In the genomic region with DNA sequence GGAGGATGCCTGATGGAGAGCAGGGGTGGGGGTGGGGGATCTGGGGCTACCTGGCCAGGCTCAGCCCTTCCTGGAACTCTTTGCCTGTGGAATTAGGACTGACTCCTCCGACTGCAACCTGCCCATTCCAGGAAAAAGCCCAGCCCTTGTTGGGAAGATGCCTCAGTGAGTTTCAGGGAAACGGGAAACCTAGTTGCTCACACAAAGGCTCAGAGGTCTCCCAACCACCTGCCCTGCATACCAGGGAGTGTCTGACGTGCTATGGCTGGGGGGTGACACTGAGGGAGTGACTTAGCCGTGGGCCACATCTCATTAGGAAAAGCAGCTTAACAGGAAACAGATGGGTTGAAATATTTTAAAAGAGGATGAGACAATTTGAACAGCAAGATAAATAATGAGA, we compare ENCODE assay signal across 14 cellular contexts. TPM values are rescaled to one million over a fixed set of nuclear protein-coding genes. Genes with fewer than 3 reads are reported as not detected.
DNase-seq lines count a peak whose midpoint lies in the region; ATAC-seq and TF ChIP-seq lines count a peak whose summit lies in the region.
"Had no signal": no experiment of that assay in that cellular context is flagged by ENCODE, and none has a peak within 500 bp of the region (broad histone marks: within the 10 kb centered on the region; RNA-seq: fewer than 3 reads in every experiment).

No MANE protein-coding gene starts in this region.

- peak overlapping the region; percentile 65 to 94 (median 80) for H3K4me2 ChIP-seq in BLaER1 treated with 17β-estradiol and CSF1 and Interleukin-3, amounts not matched to agents 10 nM and 100 nM
- H3K4me2 ChIP-seq: KMS-11 had no signal

- H3K4me3 ChIP-seq in BLaER1 treated with 17β-estradiol and CSF1 and Interleukin-3, amounts not matched to agents 10 nM and 100 nM: peak overlapping the region in 3 of 10 experiments; percentile 2 to 28 (median 15); a peak in 2 of 20 replicates
- H3K4me3 ChIP-seq in NT2/D1 (ENCODE audit: insufficient read length, low read depth) (no peak overlapping the region), esophagus muscularis mucosa (no peak overlapping the region), neutrophil (ENCODE audit: low read depth in 1 of 2, low read length in 1 of 2) (no peak overlapping the region)
- H3K4me3 ChIP-seq: GM23248 had no signal

- no peak for TF ChIP-seq POLR2A in esophagus muscularis mucosa (IDR thresholded peaks at IDR 0.05; ENCODE audit: low read depth)

- in situ Hi-C loops in ACHN (cut with HindIII; ENCODE audit: low pct_ligation_motif_present, low pct_unique_long_range_greater_than_20kb, low sequenced_read_pairs): no loop called here

- WGBS in esophagus muscularis mucosa: 55% methylated on average over 4 of the region's 4 CpGs

- intact Hi-C loops in esophagus muscularis mucosa (cut with DNase I): no loop called here

- ATAC-seq in HG03039 (IDR thresholded peaks at IDR 0.05; ENCODE audit: unreplicated experiment): no peak
- no peak for ATAC-seq in GM21390 (IDR thresholded peaks at IDR 0.05; ENCODE audit: unreplicated experiment)
- ATAC-seq in GM21526 (IDR thresholded peaks at IDR 0.05; ENCODE audit: low FRiP score, unreplicated experiment): no peak

- no peaks in the 10 kb centered on the region for H4K20me1 ChIP-seq in BLaER1 treated with 17β-estradiol and CSF1 and Interleukin-3, amounts not matched to agents 10 nM and 100 nM

- no peaks in the 10 kb centered on the region for H3K27me3 ChIP-seq in BLaER1 treated with 17β-estradiol and CSF1 and Interleukin-3, amounts not matched to agents 10 nM and 100 nM
- H3K27me3 ChIP-seq in NT2/D1 (ENCODE audit: insufficient read depth, insufficient read length): no peaks in the 10 kb centered on the region
- no peaks in the 10 kb centered on the region for H3K27me3 ChIP-seq in esophagus muscularis mucosa
- no peaks in the 10 kb centered on the region for H3K27me3 ChIP-seq in neutrophil
- H3K27me3 ChIP-seq: brain microvascular endothelial cell had no signal

- DNase-seq in NT2/D1 (ENCODE audit: low read depth, low spot score) (no peak), esophagus muscularis mucosa (ENCODE audit: extremely low spot score) (no peak), ACHN (no peak)
- DNase-seq: brain microvascular endothelial cell; GM23248; stimulated activated CD4-positive, alpha-beta T cell treated with anti-CD3 and anti-CD28 coated beads, Interleukin-2, amount 100 ng/mL, for 24 hours; T1000 had no signal

- H3K9me3 ChIP-seq in BLaER1 treated with 17β-estradiol and CSF1 and Interleukin-3, amounts not matched to agents 10 nM and 100 nM (replicated peaks in 1 of 11): no peaks in the 10 kb centered on the region
- no peaks in the 10 kb centered on the region for H3K9me3 ChIP-seq in NT2/D1 (ENCODE audit: insufficient read depth, low read length)
- no peaks in the 10 kb centered on the region for H3K9me3 ChIP-seq in esophagus muscularis mucosa
- no peaks in the 10 kb centered on the region for H3K9me3 ChIP-seq in neutrophil

- TF ChIP-seq CTCF in esophagus muscularis mucosa (IDR thresholded peaks at IDR 0.05) (no peak), neutrophil (IDR thresholded peaks at IDR 0.05) (no peak)

- peaks cover 47 to 78% (median 71%) of the 10 kb centered on the region in 10 experiments for H3K4me1 ChIP-seq in BLaER1 treated with 17β-estradiol and CSF1 and Interleukin-3, amounts not matched to agents 10 nM and 100 nM
- peaks cover 8% of the 10 kb centered on the region for H3K4me1 ChIP-seq in NT2/D1 (ENCODE audit: insufficient read depth, insufficient read length)
- peaks cover 27 to 64% (median 58%) of the 10 kb centered on the region in 4 donors for H3K4me1 ChIP-seq in esophagus muscularis mucosa
- H3K4me1 ChIP-seq in neutrophil (ENCODE audit: control insufficient read depth in 1 of 2, insufficient read depth in 1 of 2, low read depth in 1 of 2, low read length in 1 of 2): peaks cover 6 to 11% of the 10 kb centered on the region in 2 experiments

- H3K27ac ChIP-seq in BLaER1 treated with 17β-estradiol and CSF1 and Interleukin-3, amounts not matched to agents 10 nM and 100 nM: peak overlapping the region; percentile 58 to 80 (median 75); a peak in 21 of 22 replicates
- H3K27ac ChIP-seq in esophagus muscularis mucosa (replicated peaks in 1 of 4): peak overlapping the region; percentile 67 to 82 (median 75)
- peak overlapping the region; percentile 72 for H3K27ac ChIP-seq in neutrophil
- H3K27ac ChIP-seq: brain microvascular endothelial cell, GM23248, KMS-11 had no signal

- H3K9ac ChIP-seq in BLaER1 treated with 17β-estradiol and CSF1 and Interleukin-3, amounts not matched to agents 10 nM and 100 nM: peak overlapping the region; percentile 39 to 71 (median 55); a peak in 17 of 22 replicates
- H3K9ac ChIP-seq in NT2/D1 (ENCODE audit: insufficient read length, low read depth): peak overlapping the region; percentile 4
- H3K9ac ChIP-seq: GM23248, KMS-11 had no signal

- TF ChIP-seq EP300 in esophagus muscularis mucosa (IDR thresholded peaks at IDR 0.05): peak; percentile 33

- H3K36me3 ChIP-seq in BLaER1 treated with 17β-estradiol and CSF1 and Interleukin-3, amounts not matched to agents 10 nM and 100 nM: no peaks in the 10 kb centered on the region
- H3K36me3 ChIP-seq in NT2/D1 (ENCODE audit: insufficient read depth, insufficient read length, low read length) (no peaks in the 10 kb centered on the region), esophagus muscularis mucosa (no peaks in the 10 kb centered on the region), neutrophil (no peaks in the 10 kb centered on the region)
- H3K36me3 ChIP-seq: brain microvascular endothelial cell had no signal

RNA-seq across cellular contexts. Expression of a gene that starts 27.9 kb away (rescaled TPM):
- total RNA-seq in esophagus muscularis mucosa: not detected
- total RNA-seq: endothelial cell of umbilical vein, GM23248 had no signal

RNA-seq across cellular contexts. Expression of a gene that starts 38.5 kb away (rescaled TPM):
- total RNA-seq in esophagus muscularis mucosa: 10 to 100 TPM in 1 of 4 donors, 1 to 10 TPM in 3; 2.5 to 15.9 (median 7.6) TPM
- total RNA-seq: endothelial cell of umbilical vein had no signal

RNA-seq across cellular contexts. Expression of a gene that starts 43.4 kb away (rescaled TPM):
- 100 to 1,000 TPM; 161 to 407 (median 272) TPM for total RNA-seq in esophagus muscularis mucosa

RNA-seq across cellular contexts. Expression of a gene that starts 58.2 kb away (rescaled TPM):
- total RNA-seq in esophagus muscularis mucosa: 10 to 100 TPM in 1 of 4 donors, 1 to 10 TPM in 3; 4.0 to 11.6 (median 5.3) TPM
